8 cellular contexts compared by ENCODE assay signal in genomic region chr17:39174907-39175694, GRCh38. TPM values are rescaled to one million over a fixed set of nuclear protein-coding genes. Genes with fewer than 3 reads are reported as not detected.
DNase-seq lines count a peak whose midpoint lies in the region; ATAC-seq and TF ChIP-seq lines count a peak whose summit lies in the region.

No MANE protein-coding gene starts in this region.

- H3K4me3 Mint-ChIP-seq in natural killer cell treated with Interleukin-12 subunit alpha and Interleukin-12 subunit beta and Interleukin-15 and Interleukin-18, amount 100 ng/mL, for 72 hours, result no peak overlapping the region

- H3K4me1 ChIP-seq in HAP-1, result peaks cover 10% of the 10 kb centered on the region

- no peaks in the 10 kb centered on the region for H3K9me3 ChIP-seq in HAP-1

- H3K36me3 ChIP-seq in HAP-1 (replicated peaks), result peaks cover 19% of the 10 kb centered on the region

- TF ChIP-seq POLR2A in erythroblast (IDR thresholded peaks at IDR 0.05; ENCODE audit: low read length), result no peak

- no peaks in the 10 kb centered on the region for H3K27me3 ChIP-seq in HAP-1 (ENCODE audit: low read depth)

- H3K27me3 Mint-ChIP-seq in natural killer cell treated with Interleukin-12 subunit alpha and Interleukin-12 subunit beta and Interleukin-15 and Interleukin-18, amount 100 ng/mL, for 72 hours, result no peaks in the 10 kb centered on the region

- DNase-seq in AG10803 (ENCODE audit: low read depth) (peak; percentile 52), HAP-1 (ENCODE audit: low spot score in 2 of 2) (peak; percentile 60 to 87), NOMO-1 treated with DMSO at 0.1 percent for 48 hours (lab: John Stamatoyannopoulos, UW; ENCODE audit: unreplicated experiment) (peak; percentile 76), erythroblast (lab: John Stamatoyannopoulos, UW) (peak; percentile 74 to 86), superior temporal gyrus (ENCODE audit: extremely low spot score) (peak; percentile 80)
- peak; percentile 90 for DNase-seq in activated CD8-positive, alpha-beta memory T cell treated with anti-CD3 and anti-CD28 coated beads, Interleukin-2, amount 50 U/mL, for 48 hours
- DNase-seq in natural killer cell treated with Interleukin-12 subunit alpha and Interleukin-12 subunit beta and Interleukin-15 and Interleukin-18, amount 100 ng/mL, for 72 hours (ENCODE audit: low spot score), result peak; percentile 83

- no peak overlapping the region for H3K4me3 ChIP-seq in AG10803 (ENCODE audit: low read length)
- H3K4me3 ChIP-seq in HAP-1, result no peak overlapping the region

- no peaks in the 10 kb centered on the region for H3K9me3 Mint-ChIP-seq in natural killer cell treated with Interleukin-12 subunit alpha and Interleukin-12 subunit beta and Interleukin-15 and Interleukin-18, amount 100 ng/mL, for 72 hours

- in situ Hi-C loops in HAP-1 (cut with MboI; ENCODE audit: low sequenced_read_pairs), result no loop called here

- peak; percentile 67 to 73 for ATAC-seq in natural killer cell treated with Interleukin-12 subunit alpha and Interleukin-12 subunit beta and Interleukin-15 and Interleukin-18, amount 100 ng/mL, for 72 hours
- no peak for ATAC-seq in HG03045 (IDR thresholded peaks at IDR 0.05; ENCODE audit: unreplicated experiment)

- H3K27ac Mint-ChIP-seq in natural killer cell treated with Interleukin-12 subunit alpha and Interleukin-12 subunit beta and Interleukin-15 and Interleukin-18, amount 100 ng/mL, for 72 hours, result no peak overlapping the region

- H3K4me1 Mint-ChIP-seq in natural killer cell treated with Interleukin-12 subunit alpha and Interleukin-12 subunit beta and Interleukin-15 and Interleukin-18, amount 100 ng/mL, for 72 hours (ENCODE audit: low read depth in 2 of 2), result peaks cover 0 to 4% of the 10 kb centered on the region in 2 donors

- peak; percentile 77 for TF ChIP-seq CTCF in AG10803 (conservative IDR thresholded peaks at IDR 0.05; ENCODE audit: low read length)

- H3K36me3 Mint-ChIP-seq in natural killer cell treated with Interleukin-12 subunit alpha and Interleukin-12 subunit beta and Interleukin-15 and Interleukin-18, amount 100 ng/mL, for 72 hours, result no peaks in the 10 kb centered on the region

RNA-seq across cellular contexts. Expression of gene ARL5C, which starts 9.1 kb away (rescaled TPM):
- not detected for total RNA-seq in natural killer cell treated with Interleukin-12 subunit alpha and Interleukin-12 subunit beta and Interleukin-15 and Interleukin-18, amount 100 ng/mL, for 72 hours

RNA-seq across cellular contexts. Expression of gene CACNB1, which starts 22.4 kb away (rescaled TPM):
- total RNA-seq in natural killer cell treated with Interleukin-12 subunit alpha and Interleukin-12 subunit beta and Interleukin-15 and Interleukin-18, amount 100 ng/mL, for 72 hours, result 10 to 100 TPM; 18.8 to 49.9 TPM

RNA-seq across cellular contexts. Expression of gene PLXDC1, which starts 23.7 kb away (rescaled TPM):
- total RNA-seq in natural killer cell treated with Interleukin-12 subunit alpha and Interleukin-12 subunit beta and Interleukin-15 and Interleukin-18, amount 100 ng/mL, for 72 hours, result under 1 TPM in 1 of 2 donors, not detected in 1; 0.43 TPM

RNA-seq across cellular contexts. Expression of gene RPL19, which starts 25.0 kb away (rescaled TPM):
- total RNA-seq in natural killer cell treated with Interleukin-12 subunit alpha and Interleukin-12 subunit beta and Interleukin-15 and Interleukin-18, amount 100 ng/mL, for 72 hours, result 1,000 to 10,000 TPM; 1,326 to 1,683 TPM

RNA-seq across cellular contexts. Expression of gene STAC2, which starts 50.6 kb away (rescaled TPM):
- total RNA-seq in natural killer cell treated with Interleukin-12 subunit alpha and Interleukin-12 subunit beta and Interleukin-15 and Interleukin-18, amount 100 ng/mL, for 72 hours, result under 1 TPM in 1 of 2 donors, not detected in 1; 0.12 TPM
